1 cellular context compared by ENCODE assay signal in the genomic region with DNA sequence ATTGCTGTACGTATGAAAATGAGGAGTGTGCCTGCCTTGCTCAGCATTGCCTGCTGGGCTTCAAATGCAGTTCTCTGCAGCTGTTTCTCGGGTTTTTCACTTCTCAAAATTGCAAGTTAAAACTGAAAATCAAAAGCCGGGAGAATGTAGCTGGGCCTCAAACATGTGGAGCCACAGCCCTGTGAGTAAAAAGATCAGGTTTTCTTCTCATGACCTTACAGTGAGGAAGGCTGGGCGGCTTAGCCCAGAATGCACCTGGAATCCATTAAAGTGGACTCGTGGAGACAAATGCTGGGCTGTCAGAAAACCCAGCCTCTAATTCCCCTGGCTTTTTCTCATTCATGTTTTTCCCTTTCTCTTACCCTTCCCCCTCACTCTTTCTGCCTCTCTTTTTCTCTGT.
TF ChIP-seq lines count a peak whose summit lies in the region.

No MANE protein-coding gene starts in this region.

TF ChIP-seq in GM12878, 131 proteins besides CTCF, POLR2A, EP300 and RAD21 (continued from another document):
- TF ChIP-seq, protein P1, sequence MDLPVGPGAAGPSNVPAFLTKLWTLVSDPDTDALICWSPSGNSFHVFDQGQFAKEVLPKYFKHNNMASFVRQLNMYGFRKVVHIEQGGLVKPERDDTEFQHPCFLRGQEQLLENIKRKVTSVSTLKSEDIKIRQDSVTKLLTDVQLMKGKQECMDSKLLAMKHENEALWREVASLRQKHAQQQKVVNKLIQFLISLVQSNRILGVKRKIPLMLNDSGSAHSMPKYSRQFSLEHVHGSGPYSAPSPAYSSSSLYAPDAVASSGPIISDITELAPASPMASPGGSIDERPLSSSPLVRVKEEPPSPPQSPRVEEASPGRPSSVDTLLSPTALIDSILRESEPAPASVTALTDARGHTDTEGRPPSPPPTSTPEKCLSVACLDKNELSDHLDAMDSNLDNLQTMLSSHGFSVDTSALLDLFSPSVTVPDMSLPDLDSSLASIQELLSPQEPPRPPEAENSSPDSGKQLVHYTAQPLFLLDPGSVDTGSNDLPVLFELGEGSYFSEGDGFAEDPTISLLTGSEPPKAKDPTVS (IDR thresholded peaks at IDR 0.05; ENCODE audit: low read depth, low read length) = no peak
- no peak for TF ChIP-seq NR2F1 (conservative IDR thresholded peaks at IDR 0.05)
- no peak for TF ChIP-seq CEBPB (IDR thresholded peaks at IDR 0.05; ENCODE audit: borderline replicate concordance in 1 of 2, low read depth in 2 of 2, low read length in 2 of 2)
- 0 out of 2 replicates have a peak, but pooled peaks have one; percentile 37 for TF ChIP-seq NBN (IDR thresholded peaks at IDR 0.05)
- TF ChIP-seq RB1 (IDR thresholded peaks at IDR 0.05; ENCODE audit: borderline replicate concordance) = no peak
- TF ChIP-seq PAX8 (IDR thresholded peaks at IDR 0.05) = no peak
- no peak for TF ChIP-seq SP1 (IDR thresholded peaks at IDR 0.05; ENCODE audit: low read depth, low read length)
- no peak for TF ChIP-seq TARDBP (IDR thresholded peaks at IDR 0.05; ENCODE audit: borderline replicate concordance)
- 0 out of 2 replicates have a peak, but pooled peaks have one; percentile 42 for TF ChIP-seq PAX5 (IDR thresholded peaks at IDR 0.05; ENCODE audit: borderline replicate concordance, low read depth, low read length)
- TF ChIP-seq, protein P2, sequence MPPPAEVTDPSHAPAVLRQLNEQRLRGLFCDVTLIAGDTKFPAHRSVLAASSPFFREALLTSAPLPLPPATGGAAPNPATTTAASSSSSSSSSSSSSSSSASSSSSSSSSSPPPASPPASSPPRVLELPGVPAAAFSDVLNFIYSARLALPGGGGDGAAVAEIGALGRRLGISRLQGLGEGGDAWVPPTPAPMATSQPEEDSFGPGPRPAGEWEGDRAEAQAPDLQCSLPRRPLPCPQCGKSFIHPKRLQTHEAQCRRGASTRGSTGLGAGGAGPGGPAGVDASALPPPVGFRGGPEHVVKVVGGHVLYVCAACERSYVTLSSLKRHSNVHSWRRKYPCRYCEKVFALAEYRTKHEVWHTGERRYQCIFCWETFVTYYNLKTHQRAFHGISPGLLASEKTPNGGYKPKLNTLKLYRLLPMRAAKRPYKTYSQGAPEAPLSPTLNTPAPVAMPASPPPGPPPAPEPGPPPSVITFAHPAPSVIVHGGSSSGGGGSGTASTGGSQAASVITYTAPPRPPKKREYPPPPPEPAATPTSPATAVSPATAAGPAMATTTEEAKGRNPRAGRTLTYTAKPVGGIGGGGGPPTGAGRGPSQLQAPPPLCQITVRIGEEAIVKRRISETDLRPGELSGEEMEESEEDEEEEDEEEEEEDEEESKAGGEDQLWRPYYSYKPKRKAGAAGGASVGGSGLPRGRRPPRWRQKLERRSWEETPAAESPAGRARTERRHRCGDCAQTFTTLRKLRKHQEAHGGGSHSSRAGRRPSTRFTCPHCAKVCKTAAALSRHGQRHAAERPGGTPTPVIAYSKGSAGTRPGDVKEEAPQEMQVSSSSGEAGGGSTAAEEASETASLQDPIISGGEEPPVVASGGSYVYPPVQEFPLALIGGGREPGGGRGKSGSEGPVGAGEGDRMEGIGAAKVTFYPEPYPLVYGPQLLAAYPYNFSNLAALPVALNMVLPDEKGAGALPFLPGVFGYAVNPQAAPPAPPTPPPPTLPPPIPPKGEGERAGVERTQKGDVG (CRISPR knock-in tag; IDR thresholded peaks at IDR 0.05) = no peak
- peak; percentile 75 for TF ChIP-seq TCF12 (IDR thresholded peaks at IDR 0.05; ENCODE audit: low read depth, low read length)
- TF ChIP-seq HDGF (IDR thresholded peaks at IDR 0.05) = no peak
- TF ChIP-seq, protein P3, sequence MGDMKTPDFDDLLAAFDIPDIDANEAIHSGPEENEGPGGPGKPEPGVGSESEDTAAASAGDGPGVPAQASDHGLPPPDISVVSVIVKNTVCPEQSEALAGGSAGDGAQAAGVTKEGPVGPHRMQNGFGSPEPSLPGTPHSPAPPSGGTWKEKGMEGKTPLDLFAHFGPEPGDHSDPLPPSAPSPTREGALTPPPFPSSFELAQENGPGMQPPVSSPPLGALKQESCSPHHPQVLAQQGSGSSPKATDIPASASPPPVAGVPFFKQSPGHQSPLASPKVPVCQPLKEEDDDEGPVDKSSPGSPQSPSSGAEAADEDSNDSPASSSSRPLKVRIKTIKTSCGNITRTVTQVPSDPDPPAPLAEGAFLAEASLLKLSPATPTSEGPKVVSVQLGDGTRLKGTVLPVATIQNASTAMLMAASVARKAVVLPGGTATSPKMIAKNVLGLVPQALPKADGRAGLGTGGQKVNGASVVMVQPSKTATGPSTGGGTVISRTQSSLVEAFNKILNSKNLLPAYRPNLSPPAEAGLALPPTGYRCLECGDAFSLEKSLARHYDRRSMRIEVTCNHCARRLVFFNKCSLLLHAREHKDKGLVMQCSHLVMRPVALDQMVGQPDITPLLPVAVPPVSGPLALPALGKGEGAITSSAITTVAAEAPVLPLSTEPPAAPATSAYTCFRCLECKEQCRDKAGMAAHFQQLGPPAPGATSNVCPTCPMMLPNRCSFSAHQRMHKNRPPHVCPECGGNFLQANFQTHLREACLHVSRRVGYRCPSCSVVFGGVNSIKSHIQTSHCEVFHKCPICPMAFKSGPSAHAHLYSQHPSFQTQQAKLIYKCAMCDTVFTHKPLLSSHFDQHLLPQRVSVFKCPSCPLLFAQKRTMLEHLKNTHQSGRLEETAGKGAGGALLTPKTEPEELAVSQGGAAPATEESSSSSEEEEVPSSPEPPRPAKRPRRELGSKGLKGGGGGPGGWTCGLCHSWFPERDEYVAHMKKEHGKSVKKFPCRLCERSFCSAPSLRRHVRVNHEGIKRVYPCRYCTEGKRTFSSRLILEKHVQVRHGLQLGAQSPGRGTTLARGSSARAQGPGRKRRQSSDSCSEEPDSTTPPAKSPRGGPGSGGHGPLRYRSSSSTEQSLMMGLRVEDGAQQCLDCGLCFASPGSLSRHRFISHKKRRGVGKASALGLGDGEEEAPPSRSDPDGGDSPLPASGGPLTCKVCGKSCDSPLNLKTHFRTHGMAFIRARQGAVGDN (IDR thresholded peaks at IDR 0.05) = peak; percentile 88; the same call in 1 of the 2 replicates
- 0 out of 2 replicates have a peak, but pooled peaks have one; percentile 6 for TF ChIP-seq ZNF384 (IDR thresholded peaks at IDR 0.05; ENCODE audit: borderline replicate concordance, low read depth, low read length)
